In the genomic region with DNA sequence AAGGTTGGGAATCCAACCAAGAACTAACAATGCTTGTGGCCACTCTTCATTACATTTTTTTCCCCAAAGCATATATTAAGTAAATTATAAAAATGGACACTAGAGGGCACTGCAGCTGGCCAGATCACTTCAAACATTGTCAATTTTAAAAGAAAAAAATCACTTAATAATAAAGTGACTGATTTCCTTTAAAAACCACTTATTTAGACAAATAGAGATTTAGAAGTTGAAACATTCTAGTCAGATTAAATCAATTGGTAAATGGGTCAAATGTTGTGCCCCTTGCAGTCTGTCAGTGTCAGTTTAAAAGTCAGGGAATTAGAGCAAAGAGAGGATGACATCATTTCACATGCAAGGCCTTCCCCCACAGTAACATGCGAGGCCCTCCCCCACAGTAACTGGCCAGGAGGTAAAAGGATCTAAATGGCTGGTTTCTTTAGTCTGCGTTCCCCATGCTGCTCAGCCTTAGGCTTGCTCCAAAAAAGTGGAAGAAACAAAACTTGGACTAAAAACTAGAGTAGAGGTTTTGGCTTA, we compare ENCODE assay signal across 1 cellular context.
TF ChIP-seq lines count a peak whose summit lies in the region.

No MANE protein-coding gene starts in this region.

TF ChIP-seq in H1, 55 proteins besides CTCF, POLR2A, EP300 and RAD21 (continued from another document):
- TF ChIP-seq ASH2L (IDR thresholded peaks at IDR 0.05; ENCODE audit: low read length) (peak; percentile 44), JUND (IDR thresholded peaks at IDR 0.05; ENCODE audit: low read length) (peak; percentile 85)
TF ChIP-seq in H1: peak in this region for 3.
